ENCODE assay signal across 9 cellular contexts in the genomic region with DNA sequence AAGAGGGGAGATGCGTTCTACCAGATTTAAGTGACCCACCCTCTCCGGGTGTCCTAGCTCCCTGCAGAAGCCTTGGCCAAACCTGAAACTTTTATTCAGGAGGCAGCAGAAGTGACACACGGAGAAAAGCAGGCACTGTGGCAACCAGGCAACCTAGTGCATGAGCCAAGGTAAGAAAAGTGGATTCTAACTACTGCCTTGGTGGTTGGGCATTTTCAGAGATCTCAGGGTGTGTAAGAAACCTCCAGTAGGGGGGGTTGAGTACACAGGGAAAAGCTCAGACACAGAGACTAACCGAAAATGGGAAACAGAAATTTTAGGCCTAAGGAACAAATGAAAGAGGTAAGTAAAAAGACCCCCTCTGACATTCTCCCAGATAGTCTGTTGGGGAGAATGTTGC.
DNase-seq lines count a peak whose midpoint lies in the region; ATAC-seq and TF ChIP-seq lines count a peak whose summit lies in the region.
"Had no signal": no experiment of that assay in that cellular context is flagged by ENCODE, and none has a peak within 500 bp of the region (broad histone marks: within the 10 kb centered on the region; RNA-seq: fewer than 3 reads in every experiment).

No MANE protein-coding gene starts in this region.

- H2BK15ac ChIP-seq in H9 (ENCODE audit: low read depth, low read length) = no peak overlapping the region

- no peak overlapping the region for H3K23ac ChIP-seq in H9 (ENCODE audit: insufficient read length, low read depth, low read length)

- no peak overlapping the region for H3K4me3 Mint-ChIP-seq in H9
- H3K4me3 Mint-ChIP-seq in glutamatergic neuron (ENCODE audit: unreplicated experiment) = no peak overlapping the region
- H3K4me3 Mint-ChIP-seq in activated naive CD8-positive, alpha-beta T cell treated with anti-CD3 and anti-CD28 coated beads for 36 hours = no peak overlapping the region

- CTCF ChIA-PET in Panc1 (lab: Charles Lee) = no interaction called here

- H3K4me1 ChIP-seq in H9 (ENCODE audit: insufficient read depth, low read length) (no peaks in the 10 kb centered on the region), Panc1 (ENCODE audit: control insufficient read depth, insufficient read depth, low read length) (no peaks in the 10 kb centered on the region)

- no peak overlapping the region for H2AK5ac ChIP-seq in H9 (ENCODE audit: insufficient read length, low read length)

- no peak overlapping the region for H3K27ac ChIP-seq in H9 (ENCODE audit: insufficient read length, low read depth, low read length)
- no peak overlapping the region for H3K27ac ChIP-seq in Panc1 (ENCODE audit: low read length)

- no peak overlapping the region for H4K8ac ChIP-seq in H9 (replicated peaks; ENCODE audit: insufficient read length, low read depth, low read length)

- no peak overlapping the region for H3K4me2 ChIP-seq in H9 (ENCODE audit: insufficient read depth, insufficient read length, low read length)

- no peak overlapping the region for H3K9ac ChIP-seq in H9 (ENCODE audit: extremely low read depth, insufficient read length, low read length)

- H3K14ac ChIP-seq in H9 (ENCODE audit: insufficient read depth, low read length) = no peak overlapping the region

- H3K27me3 ChIP-seq in H9 (ENCODE audit: insufficient read depth, low read length) (no peaks in the 10 kb centered on the region), Panc1 (ENCODE audit: control insufficient read depth, insufficient read depth, low read length) (no peaks in the 10 kb centered on the region)

- H3K36me3 ChIP-seq in Panc1 (ENCODE audit: control insufficient read depth, insufficient read depth, low read length) = no peaks in the 10 kb centered on the region

- H4K20me1 ChIP-seq in H9 (ENCODE audit: control insufficient read depth, insufficient read depth, insufficient read length) = no peaks in the 10 kb centered on the region

- H2AFZ ChIP-seq in H9 (ENCODE audit: low read length) = no peak overlapping the region

- H3K36me3 Mint-ChIP-seq in H9 (ENCODE audit: insufficient read depth in 1 of 3, low read depth in 3 of 3) (no peaks in the 10 kb centered on the region), glutamatergic neuron (ENCODE audit: unreplicated experiment) (no peaks in the 10 kb centered on the region)
- H3K36me3 Mint-ChIP-seq in activated naive CD8-positive, alpha-beta T cell treated with anti-CD3 and anti-CD28 coated beads for 36 hours = no peaks in the 10 kb centered on the region

- no CpG with 5 or more reads among the region's 4 CpGs for WGBS in H9 (ENCODE audit: extremely low coverage, insufficient read length, low lambda C conversion rate)
- WGBS in lower leg skin, 2 donors = 72 to 81% methylated on average over 4 of the region's 4 CpGs

- no peak overlapping the region for H3K56ac ChIP-seq in H9 (ENCODE audit: insufficient read length, low read depth, low read length)

- no peaks in the 10 kb centered on the region for H3K9me3 Mint-ChIP-seq in H9
- no peaks in the 10 kb centered on the region for H3K9me3 Mint-ChIP-seq in glutamatergic neuron (ENCODE audit: unreplicated experiment)
- H3K9me3 Mint-ChIP-seq in activated naive CD8-positive, alpha-beta T cell treated with anti-CD3 and anti-CD28 coated beads for 36 hours = no peaks in the 10 kb centered on the region

- H3K23me2 ChIP-seq in H9 (ENCODE audit: insufficient read length, low read depth, low read length, poor library complexity, severe bottlenecking) = no peaks in the 10 kb centered on the region

- peak; percentile 70 for TF ChIP-seq CTCF in H9 (conservative IDR thresholded peaks at IDR 0.05)
- TF ChIP-seq CTCF in Panc1 (IDR thresholded peaks at IDR 0.05) = peak; percentile 37
- TF ChIP-seq CTCF in glutamatergic neuron (IDR thresholded peaks at IDR 0.05; ENCODE audit: partially characterized antibody, unreplicated experiment) = peak; percentile 20
- TF ChIP-seq CTCF in lower leg skin (IDR thresholded peaks at IDR 0.05) = no peak

- H3K79me2 ChIP-seq in H9 (ENCODE audit: insufficient read depth, low read length) = no peaks in the 10 kb centered on the region

- in situ Hi-C loops in Panc1 (cut with HindIII; ENCODE audit: low pct_unique_long_range_greater_than_20kb, low sequenced_read_pairs) = no loop called here

- no peak overlapping the region for H3K4ac ChIP-seq in H9 (ENCODE audit: low read depth, low read length)

- no peak overlapping the region for H2BK12ac ChIP-seq in H9 (ENCODE audit: insufficient read length, low read depth, low read length)

- no peak overlapping the region for H2BK20ac ChIP-seq in H9 (ENCODE audit: low read depth, low read length, poor library complexity, severe bottlenecking)

- no peak overlapping the region for H2BK5ac ChIP-seq in H9 (ENCODE audit: insufficient read length, low read length)

- no peak overlapping the region for H4K5ac ChIP-seq in H9 (ENCODE audit: insufficient read length, low read depth, low read length)

- TF ChIP-seq POLR2A in lower leg skin (IDR thresholded peaks at IDR 0.05) = no peak

- ATAC-seq in Panc1 = no peak
- ATAC-seq: esophagus mucosa had no signal

- no peak overlapping the region; a peak in 1 of 7 replicates for H3K27ac Mint-ChIP-seq in H9
- no peak overlapping the region for H3K27ac Mint-ChIP-seq in glutamatergic neuron (ENCODE audit: unreplicated experiment)
- H3K27ac Mint-ChIP-seq in activated naive CD8-positive, alpha-beta T cell treated with anti-CD3 and anti-CD28 coated beads for 36 hours = no peak overlapping the region

- H3T11ph ChIP-seq in H9 (ENCODE audit: low read length) = no peak overlapping the region

- H3K79me1 ChIP-seq in H9 (ENCODE audit: insufficient read depth, low read depth, low read length, poor library complexity, severe bottlenecking) = no peaks in the 10 kb centered on the region

- no peak overlapping the region for H3K18ac ChIP-seq in H9 (ENCODE audit: insufficient read length, low read depth, low read length)

- H3K4me1 Mint-ChIP-seq in H9 (peaks cover 28 to 33% of the 10 kb centered on the region in 2 experiments), glutamatergic neuron (ENCODE audit: low read depth, unreplicated experiment) (peaks cover 9% of the 10 kb centered on the region)
- H3K4me1 Mint-ChIP-seq in activated naive CD8-positive, alpha-beta T cell treated with anti-CD3 and anti-CD28 coated beads for 36 hours = no peaks in the 10 kb centered on the region

- DNase-seq in COR-L47 (lab: John Stamatoyannopoulos, UW) = peak; percentile 17
- peak; percentile 35 for DNase-seq in H9
- DNase-seq in Panc1 (ENCODE audit: low read depth, low spot score) = no peak
- DNase-seq in glutamatergic neuron = no peak
- no peak for DNase-seq in activated CD4-positive, CD25-positive, alpha-beta regulatory T cell (lab: John Stamatoyannopoulos, UW)
- no peak for DNase-seq in activated naive CD8-positive, alpha-beta T cell treated with anti-CD3 and anti-CD28 coated beads for 36 hours
- DNase-seq in lower leg skin (ENCODE audit: low spot score in 2 of 2) = no peak
- no peak for DNase-seq in ecto neural progenitor cell (ENCODE audit: low spot score)

- POLR2A ChIA-PET in Panc1 (lab: Charles Lee) = no interaction called here

- no peak overlapping the region for H3K4me3 ChIP-seq in Panc1 (ENCODE audit: low read depth in 2 of 2, low read length in 2 of 2)
- H3K4me3 ChIP-seq in lower leg skin (ENCODE audit: low read depth, poor library complexity, severe bottlenecking) = no peak overlapping the region

- intact Hi-C loops in Panc1 (cut with micrococcal nuclease; ENCODE audit: unreplicated experiment) (no loop called here), lower leg skin (cut with DNase I; ENCODE audit: low total_unique reads) (no loop called here)

- no peak overlapping the region for H4K91ac ChIP-seq in H9 (ENCODE audit: insufficient read length, low read depth, low read length)

- no peaks in the 10 kb centered on the region for H3K27me3 Mint-ChIP-seq in H9 (ENCODE audit: low read depth)
- H3K27me3 Mint-ChIP-seq in glutamatergic neuron (ENCODE audit: unreplicated experiment) = peaks cover 2% of the 10 kb centered on the region
- H3K27me3 Mint-ChIP-seq in activated naive CD8-positive, alpha-beta T cell treated with anti-CD3 and anti-CD28 coated beads for 36 hours = no peaks in the 10 kb centered on the region

- H3K9me3 ChIP-seq in H9 (ENCODE audit: control insufficient read depth, low read depth, low read length) (no peaks in the 10 kb centered on the region), Panc1 (ENCODE audit: control insufficient read depth, insufficient read depth, low read depth, low read length) (no peaks in the 10 kb centered on the region)

- BruUV-seq in Panc1 (replicated peaks; lab: Mats Ljungman, UMichigan) = no TSS peak

- no peak overlapping the region for H2BK120ac ChIP-seq in H9 (ENCODE audit: low read depth, low read length, poor library complexity, severe bottlenecking)

Comparison
In these comparisons a context has a peak if more than half of its experiments do, and no peak if none do; other contexts are left out.
1. DNase-seq: peak in COR-L47 (single experiment) and H9 (single experiment); none in Panc1 (single experiment), glutamatergic neuron (single experiment), activated CD4-positive, CD25-positive, alpha-beta regulatory T cell (0 of 4), activated naive CD8-positive, alpha-beta T cell treated with anti-CD3 and anti-CD28 coated beads for 36 hours (single experiment), lower leg skin (0 of 2) and ecto neural progenitor cell (single experiment).
2. CTCF ChIP-seq: peak in H9 (single experiment), Panc1 (single experiment) and glutamatergic neuron (single experiment); none in lower leg skin (0 of 3).